ENCODE assay signal across 26 cellular contexts in genomic region chr1:232459087-232459486, GRCh38.
A peak's percentile ranks its signal among the peaks of the same experiment; 100 is the strongest.
DNase-seq lines count a peak whose midpoint lies in the region; ATAC-seq and TF ChIP-seq lines count a peak whose summit lies in the region.
"Had no signal": no experiment of that assay in that cellular context is flagged by ENCODE, and none has a peak within 500 bp of the region (broad histone marks: within the 10 kb centered on the region; RNA-seq: fewer than 3 reads in every experiment).

No MANE protein-coding gene starts in this region.

- H3K9me3 ChIP-seq in Loucy (ENCODE audit: insufficient read depth, low read depth, low read length): no peaks in the 10 kb centered on the region
- H3K9me3 ChIP-seq in naive thymus-derived CD4-positive, alpha-beta T cell (ENCODE audit: control insufficient read depth in 2 of 3, low read length in 3 of 3): no peaks in the 10 kb centered on the region
- H3K9me3 ChIP-seq: heart right ventricle, Peyer's patch, sigmoid colon, upper lobe of left lung had no signal

- no peaks in the 10 kb centered on the region for H3K27me3 Mint-ChIP-seq in activated CD8-positive, alpha-beta T cell treated with anti-CD3 and anti-CD28 coated beads for 36 hours
- H3K27me3 Mint-ChIP-seq in naive thymus-derived CD4-positive, alpha-beta T cell: peaks cover 0 to 5% (median 0%) of the 10 kb centered on the region in 5 donors

- H3K4me2 ChIP-seq in Loucy (ENCODE audit: low read depth, low read length, poor library complexity, severe bottlenecking): peak overlapping the region; percentile 26

- no peaks in the 10 kb centered on the region; the same call in 1 of the 2 replicates for H3F3A ChIP-seq in Loucy (ENCODE audit: low read depth)

- H3K9me2 ChIP-seq in Loucy (replicated peaks; ENCODE audit: low read depth, low read length): no peaks in the 10 kb centered on the region

- ATAC-seq in GM21381 (IDR thresholded peaks at IDR 0.05; ENCODE audit: unreplicated experiment): peak; percentile 46
- peak; percentile 43 for ATAC-seq in activated CD8-positive, alpha-beta T cell treated with anti-CD3 and anti-CD28 coated beads for 36 hours
- ATAC-seq in naive thymus-derived CD4-positive, alpha-beta T cell: peak; percentile 22
- ATAC-seq in GM18519 (IDR thresholded peaks at IDR 0.05; ENCODE audit: low FRiP score, unreplicated experiment): no peak
- ATAC-seq: heart right ventricle had no signal

- intact Hi-C loops in activated CD8-positive, alpha-beta T cell treated with anti-CD3 and anti-CD28 coated beads for 36 hours (cut with micrococcal nuclease): no loop called here
- intact Hi-C loops in naive thymus-derived CD4-positive, alpha-beta T cell (cut with micrococcal nuclease): no loop called here

- peaks cover 36% of the 10 kb centered on the region for H3K4me1 ChIP-seq in Loucy (ENCODE audit: insufficient read depth, low read length, poor library complexity, severe bottlenecking)
- H3K4me1 ChIP-seq in naive thymus-derived CD4-positive, alpha-beta T cell (ENCODE audit: control insufficient read depth in 2 of 2, insufficient read depth in 2 of 2, low read length in 2 of 2): peaks cover 0 to 22% of the 10 kb centered on the region in 2 donors
- H3K4me1 ChIP-seq: Peyer's patch had no signal

- peaks cover 11% of the 10 kb centered on the region for H3K4me1 Mint-ChIP-seq in activated CD8-positive, alpha-beta T cell treated with anti-CD3 and anti-CD28 coated beads for 36 hours (ENCODE audit: low read depth)
- peaks cover 0 to 12% (median 0%) of the 10 kb centered on the region in 7 donors for H3K4me1 Mint-ChIP-seq in naive thymus-derived CD4-positive, alpha-beta T cell

- H3K36me3 ChIP-seq in Loucy (ENCODE audit: insufficient read depth, low read length): no peaks in the 10 kb centered on the region
- no peaks in the 10 kb centered on the region for H3K36me3 ChIP-seq in naive thymus-derived CD4-positive, alpha-beta T cell (ENCODE audit: control insufficient read depth in 2 of 3, insufficient read depth in 3 of 3, low read length in 3 of 3)

- no peak for TF ChIP-seq CTCF in Loucy (conservative IDR thresholded peaks at IDR 0.05; ENCODE audit: low read length)
- TF ChIP-seq CTCF in activated CD8-positive, alpha-beta T cell treated with anti-CD3 and anti-CD28 coated beads for 36 hours (IDR thresholded peaks at IDR 0.05): no peak

- POLR2A ChIA-PET in activated CD8-positive, alpha-beta T cell treated with anti-CD3 and anti-CD28 coated beads for 36 hours (lab: Charles Lee): no interaction called here
- POLR2A ChIA-PET in naive thymus-derived CD4-positive, alpha-beta T cell (lab: Charles Lee): no interaction called here

- H3K36me3 Mint-ChIP-seq in activated CD8-positive, alpha-beta T cell treated with anti-CD3 and anti-CD28 coated beads for 36 hours (ENCODE audit: low read depth): no peaks in the 10 kb centered on the region
- no peaks in the 10 kb centered on the region for H3K36me3 Mint-ChIP-seq in naive thymus-derived CD4-positive, alpha-beta T cell

- no peaks in the 10 kb centered on the region for H3K9me3 Mint-ChIP-seq in activated CD8-positive, alpha-beta T cell treated with anti-CD3 and anti-CD28 coated beads for 36 hours
- no peaks in the 10 kb centered on the region for H3K9me3 Mint-ChIP-seq in naive thymus-derived CD4-positive, alpha-beta T cell
- H3K9me3 Mint-ChIP-seq: activated T-cell treated with anti-CD3 and anti-CD28 coated beads, Interleukin-2, amount 50 U/mL, for 72 hours had no signal

- no peaks in the 10 kb centered on the region for H4K20me1 ChIP-seq in Loucy (ENCODE audit: insufficient read depth, low read length, poor library complexity, severe bottlenecking)

- no peaks in the 10 kb centered on the region for H3K79me2 ChIP-seq in Loucy (ENCODE audit: insufficient read depth, low read length)

- CTCF ChIA-PET in activated CD8-positive, alpha-beta T cell treated with anti-CD3 and anti-CD28 coated beads for 36 hours (lab: Charles Lee): interaction anchor here (1.8 kb wide), 1 partner anchor 8 kb away, joined by 4 read pairs; no protein-coding TSS in a partner anchor
- CTCF ChIA-PET in naive thymus-derived CD4-positive, alpha-beta T cell (lab: Charles Lee): no interaction called here

- no peak overlapping the region for H3K4me3 Mint-ChIP-seq in activated CD8-positive, alpha-beta T cell treated with anti-CD3 and anti-CD28 coated beads for 36 hours
- H3K4me3 Mint-ChIP-seq in naive thymus-derived CD4-positive, alpha-beta T cell: no peak overlapping the region
- H3K4me3 Mint-ChIP-seq: activated T-cell treated with anti-CD3 and anti-CD28 coated beads, Interleukin-2, amount 50 U/mL, for 72 hours had no signal

- H3K27ac ChIP-seq in naive thymus-derived CD4-positive, alpha-beta T cell (ENCODE audit: low read depth, low read length): no peak overlapping the region
- H3K27ac ChIP-seq: heart right ventricle, Peyer's patch, sigmoid colon, upper lobe of left lung had no signal

- DNase-seq in activated CD8-positive, alpha-beta T cell treated with anti-CD3 and anti-CD28 coated beads for 36 hours: peak; percentile 17
- DNase-seq in naive thymus-derived CD4-positive, alpha-beta T cell: no peak
- no peak for DNase-seq in stimulated activated CD4-positive, alpha-beta T cell treated with anti-CD3 and anti-CD28 coated beads, Interleukin-4, amount 100 ng/mL, for 4 hours
- DNase-seq in NCI-H1048 (lab: John Stamatoyannopoulos, UW): no peak
- DNase-seq: activated CD4-positive, alpha-beta T cell treated with anti-CD3 and anti-CD28 coated beads, Interleukin-2, amount 50 U/mL, for 1 hour; activated CD4-positive, CD25-positive, alpha-beta regulatory T cell; activated naive CD4-positive, alpha-beta T cell; activated T-cell treated with anti-CD3 and anti-CD28 coated beads, Interleukin-2, amount 50 U/mL, for 72 hours; C1 segment of cervical spinal cord; dermis blood vessel endothelial cell; foreskin melanocyte; heart right ventricle; NCI-H1436; NCI-H2081 treated with DMSO at 0.1 percent for 48 hours; NCI-H2227 treated with DMSO at 0.1 percent for 48 hours; NCI-H526; NK-92 treated with Interleukin-12 subunit alpha and Interleukin-12 subunit beta, amount 100 ng/mL, for 24 hours; nucleus accumbens; Peyer's patch; SHP77 treated with DMSO at 0.1 percent for 48 hours; sigmoid colon; stimulated activated CD4-positive, alpha-beta T cell treated with anti-CD3 and anti-CD28 coated beads, Interleukin-4, amount 100 ng/mL, for 24 hours; upper lobe of left lung had no signal

- peak overlapping the region; percentile 6; the same call in 1 of the 2 replicates for H2AFZ ChIP-seq in Loucy (ENCODE audit: low read length)

- H3K27me3 ChIP-seq in Loucy (ENCODE audit: insufficient read depth, low read length, poor library complexity, severe bottlenecking): no peaks in the 10 kb centered on the region
- H3K27me3 ChIP-seq in naive thymus-derived CD4-positive, alpha-beta T cell (ENCODE audit: control insufficient read depth in 2 of 2, insufficient read depth in 2 of 2, low read length in 2 of 2): no peaks in the 10 kb centered on the region
- H3K27me3 ChIP-seq: heart right ventricle, Peyer's patch, sigmoid colon, upper lobe of left lung had no signal

- H3K27ac Mint-ChIP-seq in activated CD8-positive, alpha-beta T cell treated with anti-CD3 and anti-CD28 coated beads for 36 hours: no peak overlapping the region
- H3K27ac Mint-ChIP-seq in naive thymus-derived CD4-positive, alpha-beta T cell: no peak overlapping the region
- H3K27ac Mint-ChIP-seq: activated T-cell treated with anti-CD3 and anti-CD28 coated beads, Interleukin-2, amount 50 U/mL, for 72 hours had no signal

- peak overlapping the region; percentile 21 for H3K4me3 ChIP-seq in Loucy (ENCODE audit: low read length, poor library complexity, severe bottlenecking)
- no peak overlapping the region for H3K4me3 ChIP-seq in naive thymus-derived CD4-positive, alpha-beta T cell (ENCODE audit: low read length)
- H3K4me3 ChIP-seq: heart right ventricle, Peyer's patch, sigmoid colon, upper lobe of left lung had no signal

- no peak overlapping the region for H3K9ac ChIP-seq in Loucy (ENCODE audit: low read depth, low read length, poor library complexity, severe bottlenecking)
